1 cellular context compared by ENCODE assay signal in genomic region chr15:79025201-79025600, GRCh38.
A peak's percentile ranks its signal among the peaks of the same experiment; 100 is the strongest.
TF ChIP-seq lines count a peak whose summit lies in the region.

No MANE protein-coding gene starts in this region.

TF ChIP-seq in HepG2, 621 proteins besides CTCF, POLR2A, EP300 and RAD21 (continued from another document):
- TF ChIP-seq ZNF687 (CRISPR knock-in tag; IDR thresholded peaks at IDR 0.05) (peak; percentile 47; the same call in 1 of the 2 replicates), ZMYM3 (CRISPR knock-in tag; IDR thresholded peaks at IDR 0.05) (no peak), MTERF4 (CRISPR knock-in tag; IDR thresholded peaks at IDR 0.05) (no peak), ZBED4 (CRISPR knock-in tag; IDR thresholded peaks at IDR 0.05; ENCODE audit: borderline replicate concordance) (no peak)
